ENCODE assay signal across 8 cellular contexts in the genomic region with DNA sequence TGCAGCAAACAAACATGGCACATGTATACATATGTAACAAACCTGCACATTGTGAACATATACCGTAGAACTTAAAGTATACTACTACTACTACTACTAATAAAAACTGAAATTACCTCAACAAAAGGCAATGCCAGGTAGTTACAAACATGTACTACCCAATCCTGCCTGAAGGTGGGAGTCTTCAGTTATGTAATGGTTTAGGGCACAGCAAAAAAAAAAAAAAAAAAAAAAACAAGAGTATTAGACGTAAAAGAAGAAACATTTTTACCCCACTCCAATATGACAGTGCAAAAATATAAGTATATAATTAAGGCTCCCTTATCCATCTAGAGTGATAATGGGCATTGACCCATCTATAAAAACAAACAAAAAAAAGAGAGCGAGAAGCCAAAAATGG.
A peak's percentile ranks its signal among the peaks of the same experiment; 100 is the strongest.
DNase-seq lines count a peak whose midpoint lies in the region; ATAC-seq, FAIRE-seq and TF ChIP-seq lines count a peak whose summit lies in the region.
"Not testable (repeated sequence)": the region's sequence is repeated elsewhere in the genome, so short reads cannot be mapped to it uniquely, and the experiment has no call there.

No MANE protein-coding gene starts in this region.

- H3K4me3 Mint-ChIP-seq in immature natural killer cell: not testable (repeated sequence)

- peak; percentile 29; the same call in 1 of the 2 replicates for TF ChIP-seq CTCF in BJ (IDR thresholded peaks at IDR 0.05; ENCODE audit: insufficient read depth, low read depth, low read length)
- TF ChIP-seq CTCF in WERI-Rb-1 (IDR thresholded peaks at IDR 0.05; ENCODE audit: low read depth, low read length): not testable (repeated sequence)

- FAIRE-seq in small intestine (lab: Jason Lieb, UNC): not testable (repeated sequence)

- not testable (repeated sequence) for H3K27me3 ChIP-seq in BJ (ENCODE audit: control insufficient read depth, insufficient read depth, low read length); WERI-Rb-1 (ENCODE audit: insufficient read depth, low read depth, severe bottlenecking); small intestine (ENCODE audit: control insufficient read depth in 2 of 2, insufficient read depth in 2 of 2, low read length in 2 of 2)

- CTCF ChIA-PET in BJ (lab: Yijun Ruan, JAX): not testable (repeated sequence)

- ATAC-seq in GM18502 (IDR thresholded peaks at IDR 0.05; ENCODE audit: poor library complexity, unreplicated experiment) (peak; percentile 78), HG03175 (IDR thresholded peaks at IDR 0.05; ENCODE audit: unreplicated experiment) (peak; percentile 62)

- H3K36me3 ChIP-seq in BJ (ENCODE audit: control insufficient read depth, insufficient read depth, low read length); WERI-Rb-1; small intestine (ENCODE audit: control insufficient read depth in 2 of 2, insufficient read depth in 2 of 2, low read length in 2 of 2): not testable (repeated sequence)

- not testable (repeated sequence) for H3K4me3 ChIP-seq in BJ (ENCODE audit: low read depth, low read length); WERI-Rb-1 (ENCODE audit: low read depth, low read length); small intestine (ENCODE audit: low read depth in 1 of 2, low read length in 2 of 2)

- not testable (repeated sequence) for H3K27me3 Mint-ChIP-seq in immature natural killer cell (ENCODE audit: low read depth in 3 of 3)

- H3K27ac Mint-ChIP-seq in immature natural killer cell: peak overlapping the region in 2 of 6 donors; percentile 35 to 40

- 68 to 85% (median 82%) methylated on average over 3 of the region's 3 CpGs for WGBS in small intestine, 3 donors

- H3K4me1 Mint-ChIP-seq in immature natural killer cell: not testable (repeated sequence)

- not testable (repeated sequence) for H3K36me3 Mint-ChIP-seq in immature natural killer cell

- not testable (repeated sequence) for H3K27ac ChIP-seq in WERI-Rb-1; small intestine (ENCODE audit: low read depth in 1 of 2, low read length in 1 of 2)

- not testable (repeated sequence) for H3K9me3 Mint-ChIP-seq in immature natural killer cell

- POLR2A ChIA-PET in BJ (lab: Charles Lee): not testable (repeated sequence)

- H3K4me1 ChIP-seq in small intestine (ENCODE audit: control insufficient read depth in 2 of 2, insufficient read depth in 1 of 2, low read depth in 1 of 2, low read length in 1 of 2): not testable (repeated sequence)

- not testable (repeated sequence) for DNase-seq in BJ (ENCODE audit: low read depth)
- peak; percentile 14 for DNase-seq in NCI-H2171 treated with DMSO at 0.1 percent for 48 hours (lab: John Stamatoyannopoulos, UW)
- peak; percentile 12 for DNase-seq in WERI-Rb-1
- DNase-seq in central memory CD4-positive, alpha-beta T cell: peak; percentile 29
- DNase-seq in immature natural killer cell: peak; percentile 18 to 34 (median 24)
- peak; percentile 11 for DNase-seq in small intestine

- H3K9me3 ChIP-seq in WERI-Rb-1 (ENCODE audit: severe bottlenecking); small intestine (ENCODE audit: control insufficient read depth, low read depth): not testable (repeated sequence)
